In genomic region chr2:37639631-37640030, GRCh38 we compare ENCODE assay signal across 34 cellular contexts. TPM values are rescaled to one million over a fixed set of nuclear protein-coding genes. Genes with fewer than 3 reads are reported as not detected.
DNase-seq lines count a peak whose midpoint lies in the region; ATAC-seq, FAIRE-seq and TF ChIP-seq lines count a peak whose summit lies in the region.
"Had no signal": no experiment of that assay in that cellular context is flagged by ENCODE, and none has a peak within 500 bp of the region (broad histone marks: within the 10 kb centered on the region; RNA-seq: fewer than 3 reads in every experiment).

No MANE protein-coding gene starts in this region.

- no peak for TF ChIP-seq CTCF in CD4-positive, alpha-beta T cell (IDR thresholded peaks at IDR 0.05)
- no peak for TF ChIP-seq CTCF in neural crest cell (conservative IDR thresholded peaks at IDR 0.05)

- FAIRE-seq in GM12891 (lab: Jason Lieb, UNC) = no peak
- FAIRE-seq: frontal cortex, G401.6, pancreas, small intestine, urothelium cell line had no signal

- H3K27ac ChIP-seq in CD4-positive, alpha-beta T cell (ENCODE audit: low read depth, low read length) = no peak overlapping the region
- H3K27ac ChIP-seq: body of pancreas, esophagus muscularis mucosa, pancreas, thoracic aorta, VCaP had no signal

- H3K4me3 Mint-ChIP-seq in CD4-positive, alpha-beta T cell = no peak overlapping the region
- no peak overlapping the region for H3K4me3 Mint-ChIP-seq in activated T-helper 17 cell treated with anti-CD3 and anti-CD28 coated beads, Interleukin-2, amount 50 U/mL, for 72 hours
- H3K4me3 Mint-ChIP-seq in neural crest cell = peak overlapping the region; percentile 1
- H3K4me3 Mint-ChIP-seq: activated CD4-positive, alpha-beta T cell treated with anti-CD3 and anti-CD28 coated beads, Interleukin-2, amount 10 ng/mL, durations not matched to agents 24 days and 14 days; central memory CD8-positive, alpha-beta T cell; endodermal cell; nephron had no signal

- H3K9me3 ChIP-seq in CD4-positive, alpha-beta T cell (ENCODE audit: control insufficient read depth, low read length) = no peaks in the 10 kb centered on the region
- H3K9me3 ChIP-seq: body of pancreas, esophagus muscularis mucosa, pancreas, thoracic aorta had no signal

- TF ChIP-seq POLR2A in GM12891 (IDR thresholded peaks at IDR 0.05; ENCODE audit: low read depth, low read length) = peak; percentile 47; the same call in 1 of the 2 replicates

- DNase-seq in CD4-positive, alpha-beta T cell = no peak
- DNase-seq in GM12891 (ENCODE audit: insufficient read length, low spot score) (no peak), neural crest cell (ENCODE audit: low read depth, low spot score) (no peak), kidney tubule cell (ENCODE audit: low spot score) (no peak)
- DNase-seq in activated naive CD4-positive, alpha-beta T cell treated with Interleukin-2 at 50 U/mL for 16 hours = no peak
- DNase-seq: activated CD4-positive, alpha-beta T cell treated with anti-CD3 and anti-CD28 coated beads, Interleukin-2, amount 10 ng/mL, durations not matched to agents 24 days and 14 days; activated naive CD4-positive, alpha-beta T cell; activated T-cell treated with anti-CD3 and anti-CD28 coated beads, Interleukin-2, amount 50 U/mL, for 1 hour; body of pancreas; DMS79; endodermal cell; H7; Karpas-422; left cardiac atrium; NCI-H1417 treated with DMSO at 0.1 percent for 48 hours; NCI-H2081 treated with DMSO at 0.1 percent for 48 hours; NCI-H226; pancreas; SHP77; small intestine; stimulated activated naive CD4-positive, alpha-beta T cell treated with Interleukin-2 at 50 U/mL for 16 hours; SW 1271; T1000 had no signal

- POLR2A ChIA-PET in CD4-positive, alpha-beta T cell (lab: Charles Lee) = no interaction called here

- intact Hi-C loops in CD4-positive, alpha-beta T cell (cut with DNase I, micrococcal nuclease) = loop anchor here in 1 of 2 experiments (5.0 kb wide), 1 partner anchor 97 kb away; no protein-coding TSS in a partner anchor

- peaks cover 85% of the 10 kb centered on the region for H3K4me1 Mint-ChIP-seq in CD4-positive, alpha-beta T cell (ENCODE audit: low read depth)
- peaks cover 68% of the 10 kb centered on the region for H3K4me1 Mint-ChIP-seq in activated T-helper 17 cell treated with anti-CD3 and anti-CD28 coated beads, Interleukin-2, amount 50 U/mL, for 72 hours
- peaks cover 31% of the 10 kb centered on the region for H3K4me1 Mint-ChIP-seq in neural crest cell

- H3K27me3 ChIP-seq in CD4-positive, alpha-beta T cell (ENCODE audit: control insufficient read depth, insufficient read depth, low read length) = no peaks in the 10 kb centered on the region
- H3K27me3 ChIP-seq: body of pancreas, esophagus muscularis mucosa, pancreas had no signal

- no peak for ATAC-seq in CD4-positive, alpha-beta T cell (ENCODE audit: poor library complexity)
- no peak for ATAC-seq in activated T-helper 17 cell treated with anti-CD3 and anti-CD28 coated beads, Interleukin-2, amount 50 U/mL, for 72 hours (replicated peaks)
- no peak for ATAC-seq in HG03045 (IDR thresholded peaks at IDR 0.05; ENCODE audit: unreplicated experiment)
- ATAC-seq: body of pancreas, left cardiac atrium, Panc1, pancreas had no signal

- CTCF ChIA-PET in CD4-positive, alpha-beta T cell (lab: Charles Lee) = no interaction called here

- H3K9me3 Mint-ChIP-seq in CD4-positive, alpha-beta T cell = peaks cover 3% of the 10 kb centered on the region
- H3K9me3 Mint-ChIP-seq in activated T-helper 17 cell treated with anti-CD3 and anti-CD28 coated beads, Interleukin-2, amount 50 U/mL, for 72 hours = no peaks in the 10 kb centered on the region
- H3K9me3 Mint-ChIP-seq in neural crest cell = peaks cover 9% of the 10 kb centered on the region
- H3K9me3 Mint-ChIP-seq: central memory CD8-positive, alpha-beta T cell; endodermal cell; nephron had no signal

- no peaks in the 10 kb centered on the region for H3K27me3 Mint-ChIP-seq in CD4-positive, alpha-beta T cell
- no peaks in the 10 kb centered on the region for H3K27me3 Mint-ChIP-seq in activated T-helper 17 cell treated with anti-CD3 and anti-CD28 coated beads, Interleukin-2, amount 50 U/mL, for 72 hours
- H3K27me3 Mint-ChIP-seq in neural crest cell (ENCODE audit: low read depth) = no peaks in the 10 kb centered on the region
- H3K27me3 Mint-ChIP-seq: central memory CD8-positive, alpha-beta T cell had no signal

- peaks cover 39% of the 10 kb centered on the region for H3K36me3 Mint-ChIP-seq in CD4-positive, alpha-beta T cell (ENCODE audit: low read depth)
- H3K36me3 Mint-ChIP-seq in activated T-helper 17 cell treated with anti-CD3 and anti-CD28 coated beads, Interleukin-2, amount 50 U/mL, for 72 hours (ENCODE audit: low read depth) = peaks cover 51% of the 10 kb centered on the region
- H3K36me3 Mint-ChIP-seq in neural crest cell (ENCODE audit: low read depth) = peaks cover 25% of the 10 kb centered on the region

- H3K27ac Mint-ChIP-seq in CD4-positive, alpha-beta T cell = peak overlapping the region; percentile 58
- H3K27ac Mint-ChIP-seq in activated T-helper 17 cell treated with anti-CD3 and anti-CD28 coated beads, Interleukin-2, amount 50 U/mL, for 72 hours = peak overlapping the region; percentile 92
- no peak overlapping the region for H3K27ac Mint-ChIP-seq in neural crest cell (ENCODE audit: unreplicated experiment)
- H3K27ac Mint-ChIP-seq: activated CD4-positive, alpha-beta T cell treated with anti-CD3 and anti-CD28 coated beads, Interleukin-2, amount 10 ng/mL, durations not matched to agents 24 days and 14 days; endodermal cell; nephron had no signal

TF ChIP-seq in GM12891, 5 proteins besides CTCF, POLR2A, EP300 and RAD21:
- TF ChIP-seq SPI1 (IDR thresholded peaks at IDR 0.05; ENCODE audit: low read depth, low read length) (no peak), POLR2AphosphoS5 (IDR thresholded peaks at IDR 0.05; ENCODE audit: low read depth, low read length) (no peak), TAF1 (IDR thresholded peaks at IDR 0.05; ENCODE audit: low read depth, low read length) (no peak), POU2F2 (IDR thresholded peaks at IDR 0.05; ENCODE audit: low read depth, low read length) (no peak), PAX5 (IDR thresholded peaks at IDR 0.05; ENCODE audit: insufficient read depth, low read length, severe bottlenecking) (no peak)

RNA-seq across cellular contexts. Expression of gene CDC42EP3, which starts 31.8 kb away (rescaled TPM):
- 10 to 100 TPM; 20.6 to 24.1 TPM for total RNA-seq in CD4-positive, alpha-beta T cell
- 12.0 TPM for polyA plus RNA-seq in GM12891 (2012; ENCODE audit: low read depth, missing spikeins)
- 10 to 100 TPM; 33.5 to 40.9 TPM for total RNA-seq in activated T-helper 17 cell treated with anti-CD3 and anti-CD28 coated beads, Interleukin-2, amount 50 U/mL, for 72 hours
- total RNA-seq in neural crest cell = 15.7 and 17.5 TPM in 2 replicates
